7 cellular contexts compared by ENCODE assay signal in the genomic region with DNA sequence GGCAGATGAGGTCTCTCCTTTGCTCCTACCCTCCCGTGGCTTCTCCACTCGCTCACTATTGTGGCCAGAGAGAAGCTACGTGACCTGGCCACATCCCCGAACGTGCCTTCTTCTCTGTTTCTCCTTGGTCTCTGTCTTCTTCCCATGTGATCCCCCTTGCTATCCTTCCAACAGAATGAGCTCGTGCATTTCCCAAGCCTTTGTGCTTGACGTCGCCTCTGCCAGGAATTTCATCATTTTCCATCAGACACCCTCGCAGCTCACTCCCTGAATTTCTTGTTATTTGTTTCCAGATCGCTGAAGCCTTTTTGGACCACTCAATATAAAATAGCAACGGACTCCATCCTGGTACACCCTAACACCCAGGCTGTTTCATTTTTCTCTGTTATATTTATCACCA. TPM values are rescaled to one million over a fixed set of nuclear protein-coding genes. Genes with fewer than 3 reads are reported as not detected.
"Had no signal": no experiment of that assay in that cellular context is flagged by ENCODE, and none has a peak within 500 bp of the region (broad histone marks: within the 10 kb centered on the region; RNA-seq: fewer than 3 reads in every experiment).

No MANE protein-coding gene starts in this region.

- H3K4me2 ChIP-seq: KMS-11 had no signal

- DNase-seq: GOT3, H9, HCEC 1CT, KBM-7 had no signal

- H3K27ac ChIP-seq: KMS-11 had no signal

- H3K9ac ChIP-seq: KMS-11 had no signal

RNA-seq across cellular contexts. Expression of gene INHBA, which starts 13.8 kb away (rescaled TPM):
- total RNA-seq: HT-29 had no signal
- polyA plus RNA-seq: IgD-negative memory B cell had no signal
